In the genomic region with DNA sequence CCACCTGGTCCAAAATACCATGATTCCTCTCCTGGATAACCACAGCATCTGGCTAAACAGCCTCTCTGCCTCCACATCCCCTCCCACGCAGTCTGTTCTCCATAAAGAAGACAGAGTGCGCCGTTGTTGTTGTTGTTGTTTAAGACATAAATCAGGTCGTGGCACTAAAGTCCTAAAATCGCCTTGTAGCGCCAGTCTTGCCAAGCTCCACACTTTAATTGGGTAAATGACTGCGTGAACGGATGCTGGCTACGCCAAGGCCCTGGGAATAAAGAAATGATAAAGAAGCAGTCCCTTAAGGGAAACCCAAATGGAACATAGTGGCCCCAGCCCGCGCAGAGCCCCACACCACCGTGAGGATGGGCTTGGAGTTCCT, we compare ENCODE assay signal across 1 cellular context.
TF ChIP-seq lines count a peak whose summit lies in the region.

No MANE protein-coding gene starts in this region.

TF ChIP-seq in IMR-90, 13 proteins besides CTCF, POLR2A, EP300 and RAD21:
- no peak for TF ChIP-seq NFE2L2 (IDR thresholded peaks at IDR 0.05; ENCODE audit: low read depth, low read length)
- no peak for TF ChIP-seq SMC3 (IDR thresholded peaks at IDR 0.05; ENCODE audit: low read depth, low read length)
- no peak for TF ChIP-seq MAZ (IDR thresholded peaks at IDR 0.05; ENCODE audit: borderline replicate concordance, low read depth, low read length)
- TF ChIP-seq FOS (IDR thresholded peaks at IDR 0.05; ENCODE audit: low read depth, low read length) = no peak
- TF ChIP-seq, protein P1, sequence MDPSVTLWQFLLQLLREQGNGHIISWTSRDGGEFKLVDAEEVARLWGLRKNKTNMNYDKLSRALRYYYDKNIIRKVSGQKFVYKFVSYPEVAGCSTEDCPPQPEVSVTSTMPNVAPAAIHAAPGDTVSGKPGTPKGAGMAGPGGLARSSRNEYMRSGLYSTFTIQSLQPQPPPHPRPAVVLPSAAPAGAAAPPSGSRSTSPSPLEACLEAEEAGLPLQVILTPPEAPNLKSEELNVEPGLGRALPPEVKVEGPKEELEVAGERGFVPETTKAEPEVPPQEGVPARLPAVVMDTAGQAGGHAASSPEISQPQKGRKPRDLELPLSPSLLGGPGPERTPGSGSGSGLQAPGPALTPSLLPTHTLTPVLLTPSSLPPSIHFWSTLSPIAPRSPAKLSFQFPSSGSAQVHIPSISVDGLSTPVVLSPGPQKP (IDR thresholded peaks at IDR 0.05; ENCODE audit: borderline replicate concordance, low read depth, low read length) = no peak
- TF ChIP-seq BHLHE40 (IDR thresholded peaks at IDR 0.05; ENCODE audit: low read depth, low read length) = no peak
- TF ChIP-seq CHD1 (IDR thresholded peaks at IDR 0.05; ENCODE audit: low read depth, low read length) = no peak
- no peak for TF ChIP-seq MXI1 (IDR thresholded peaks at IDR 0.05; ENCODE audit: borderline replicate concordance, low read depth, low read length)
- TF ChIP-seq RFX5 (IDR thresholded peaks at IDR 0.05; ENCODE audit: low read depth, low read length) = no peak
- TF ChIP-seq MAFK (IDR thresholded peaks at IDR 0.05; ENCODE audit: low read depth, low read length) = no peak
- TF ChIP-seq, protein P2, sequence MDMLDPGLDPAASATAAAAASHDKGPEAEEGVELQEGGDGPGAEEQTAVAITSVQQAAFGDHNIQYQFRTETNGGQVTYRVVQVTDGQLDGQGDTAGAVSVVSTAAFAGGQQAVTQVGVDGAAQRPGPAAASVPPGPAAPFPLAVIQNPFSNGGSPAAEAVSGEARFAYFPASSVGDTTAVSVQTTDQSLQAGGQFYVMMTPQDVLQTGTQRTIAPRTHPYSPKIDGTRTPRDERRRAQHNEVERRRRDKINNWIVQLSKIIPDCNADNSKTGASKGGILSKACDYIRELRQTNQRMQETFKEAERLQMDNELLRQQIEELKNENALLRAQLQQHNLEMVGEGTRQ (IDR thresholded peaks at IDR 0.05; ENCODE audit: low read depth, low read length) = no peak
- no peak for TF ChIP-seq CEBPB (IDR thresholded peaks at IDR 0.05; ENCODE audit: low read depth, low read length)
- no peak for TF ChIP-seq RCOR1 (IDR thresholded peaks at IDR 0.05; ENCODE audit: insufficient replicate concordance, low read length)
